18 cellular contexts compared by ENCODE assay signal in the genomic region with DNA sequence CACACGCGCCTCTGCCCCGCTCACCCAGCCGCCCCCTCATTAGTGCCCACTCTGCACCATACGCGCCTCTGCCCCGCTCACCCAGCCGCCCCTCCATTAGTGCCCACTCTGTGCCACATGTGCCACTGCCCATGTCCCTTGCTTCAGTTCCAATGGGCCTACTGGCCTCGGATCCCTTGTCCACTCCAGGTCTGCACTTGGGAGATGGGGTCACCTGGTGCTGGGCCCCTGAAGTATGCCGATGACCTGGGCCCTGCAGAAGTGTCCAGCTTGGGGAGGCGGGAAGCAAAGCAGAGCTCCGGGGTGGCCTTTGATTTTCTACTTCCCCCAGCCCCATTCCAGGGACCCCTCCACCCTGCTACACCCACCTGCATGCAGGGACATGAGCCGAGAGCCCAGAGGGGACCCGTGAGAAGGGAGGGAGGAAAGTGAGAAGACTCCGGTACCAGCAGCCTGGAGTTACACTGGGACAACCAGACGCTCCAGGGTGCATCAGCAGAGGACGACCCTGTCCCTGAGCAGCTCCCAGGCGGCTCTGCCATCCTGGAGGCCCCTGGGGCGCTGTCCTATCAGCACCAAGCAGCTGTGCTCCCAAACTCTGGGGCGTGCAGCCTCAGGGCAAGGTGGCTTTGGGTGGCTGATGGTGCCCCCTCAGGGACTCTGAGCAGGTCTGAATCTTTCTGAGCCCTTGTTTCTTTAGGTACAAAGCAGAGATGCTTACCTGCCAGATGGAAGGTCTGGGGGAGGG.
DNase-seq lines count a peak whose midpoint lies in the region; ATAC-seq and TF ChIP-seq lines count a peak whose summit lies in the region.
"Had no signal": no experiment of that assay in that cellular context is flagged by ENCODE, and none has a peak within 500 bp of the region (broad histone marks: within the 10 kb centered on the region; RNA-seq: fewer than 3 reads in every experiment).

No MANE protein-coding gene starts in this region.

- ATAC-seq in Right ventricle myocardium inferior (no peak), left ventricle myocardium superior (no peak), foreskin keratinocyte (peak; percentile 32), GM21360 (IDR thresholded peaks at IDR 0.05; ENCODE audit: unreplicated experiment) (no peak)

- no peak for TF ChIP-seq CTCF in SK-N-SH (IDR thresholded peaks at IDR 0.05)
- TF ChIP-seq CTCF in foreskin keratinocyte (conservative IDR thresholded peaks at IDR 0.05) = no peak
- no peak for TF ChIP-seq CTCF in neural progenitor cell (IDR thresholded peaks at IDR 0.05)

- H3K9me3 Mint-ChIP-seq in neural progenitor cell = no peaks in the 10 kb centered on the region
- H3K9me3 Mint-ChIP-seq in activated CD4-positive, alpha-beta memory T cell treated with anti-CD3 and anti-CD28 coated beads, Interleukin-2, amount 10 ng/mL, durations not matched to agents 7 days and 5 days = no peaks in the 10 kb centered on the region
- H3K9me3 Mint-ChIP-seq: CD4-positive, alpha-beta T cell had no signal

- H3K4me1 ChIP-seq in SK-N-SH (ENCODE audit: control insufficient read depth in 1 of 2, insufficient read depth in 2 of 2, low read depth in 1 of 2, low read length in 1 of 2) (no peaks in the 10 kb centered on the region), foreskin keratinocyte (no peaks in the 10 kb centered on the region), neural progenitor cell (peaks cover 9% of the 10 kb centered on the region)
- H3K4me1 ChIP-seq: BE2C had no signal

- peaks cover 10% of the 10 kb centered on the region for H3K4me1 Mint-ChIP-seq in neural progenitor cell
- no peaks in the 10 kb centered on the region for H3K4me1 Mint-ChIP-seq in activated CD4-positive, alpha-beta memory T cell treated with anti-CD3 and anti-CD28 coated beads, Interleukin-2, amount 10 ng/mL, durations not matched to agents 7 days and 5 days

- no peaks in the 10 kb centered on the region for H3F3A ChIP-seq in SK-N-SH (replicated peaks; ENCODE audit: insufficient read depth)
- H3F3A ChIP-seq in neural progenitor cell (ENCODE audit: low read depth) = no peaks in the 10 kb centered on the region

- POLR2A ChIA-PET in SK-N-SH (lab: Yijun Ruan, JAX) = no interaction called here
- POLR2A ChIA-PET in activated CD4-positive, alpha-beta memory T cell treated with anti-CD3 and anti-CD28 coated beads, Interleukin-2, amount 10 ng/mL, durations not matched to agents 7 days and 5 days (lab: Charles Lee) = interaction anchor here (1.0 kb wide), 1 partner anchor 11 kb away, joined by 3 read pairs; no protein-coding TSS in a partner anchor

- H3K9ac ChIP-seq in SK-N-SH (no peak overlapping the region), neural progenitor cell (no peak overlapping the region)

- H3K79me2 ChIP-seq in SK-N-SH (ENCODE audit: insufficient read depth) = no peaks in the 10 kb centered on the region
- H3K79me2 ChIP-seq in neural progenitor cell (ENCODE audit: low read depth) = no peaks in the 10 kb centered on the region

- peak; percentile 65 for DNase-seq in Right ventricle myocardium inferior (ENCODE audit: missing footprints)
- DNase-seq in left ventricle myocardium superior = no peak
- no peak for DNase-seq in SK-N-SH
- no peak for DNase-seq in foreskin keratinocyte
- DNase-seq in neural progenitor cell (ENCODE audit: low spot score) = peak; percentile 52
- no peak for DNase-seq in inferior parietal cortex (ENCODE audit: extremely low spot score)
- DNase-seq in activated CD4-positive, alpha-beta memory T cell treated with anti-CD3 and anti-CD28 coated beads, Interleukin-2, amount 10 ng/mL, durations not matched to agents 7 days and 5 days = no peak
- DNase-seq: BE2C; CD4-positive, alpha-beta T cell; DMS79; HCEC 1CT; NCI-H1092; NCI-H1694; NCI-H226; NCI-H524 treated with DMSO at 0.1 percent for 48 hours; SHP77 treated with DMSO at 0.1 percent for 48 hours had no signal

- H3K4me3 ChIP-seq in SK-N-SH (ENCODE audit: low read depth in 2 of 2, low read length in 1 of 2) (no peak overlapping the region), neural progenitor cell (no peak overlapping the region)

- no peak overlapping the region for H3K27ac Mint-ChIP-seq in neural progenitor cell
- no peak overlapping the region for H3K27ac Mint-ChIP-seq in activated CD4-positive, alpha-beta memory T cell treated with anti-CD3 and anti-CD28 coated beads, Interleukin-2, amount 10 ng/mL, durations not matched to agents 7 days and 5 days
- H3K27ac Mint-ChIP-seq: CD4-positive, alpha-beta T cell had no signal

- TF ChIP-seq EP300 in SK-N-SH (IDR thresholded peaks at IDR 0.05; ENCODE audit: borderline replicate concordance in 1 of 2, low read depth in 1 of 2, low read length in 1 of 2) = no peak

- H3K27me3 Mint-ChIP-seq in neural progenitor cell (ENCODE audit: insufficient read depth, low read depth) = peaks cover 2% of the 10 kb centered on the region
- H3K27me3 Mint-ChIP-seq in activated CD4-positive, alpha-beta memory T cell treated with anti-CD3 and anti-CD28 coated beads, Interleukin-2, amount 10 ng/mL, durations not matched to agents 7 days and 5 days = no peaks in the 10 kb centered on the region
- H3K27me3 Mint-ChIP-seq: CD4-positive, alpha-beta T cell had no signal

- CTCF ChIA-PET in SK-N-SH (lab: Yijun Ruan, JAX) = interaction anchor here (0.9 kb wide), 1 partner anchor 222 kb away, joined by 3 read pairs; no protein-coding TSS in a partner anchor
- CTCF ChIA-PET in activated CD4-positive, alpha-beta memory T cell treated with anti-CD3 and anti-CD28 coated beads, Interleukin-2, amount 10 ng/mL, durations not matched to agents 7 days and 5 days (lab: Charles Lee) = no interaction called here

- H4K20me1 ChIP-seq in SK-N-SH (ENCODE audit: insufficient read depth) (no peaks in the 10 kb centered on the region), neural progenitor cell (ENCODE audit: low read depth) (no peaks in the 10 kb centered on the region)

- H3K9me3 ChIP-seq in SK-N-SH (no peaks in the 10 kb centered on the region), neural progenitor cell (ENCODE audit: low read depth) (no peaks in the 10 kb centered on the region)
- H3K9me3 ChIP-seq: BE2C had no signal

- 59% methylated on average over 17 of the region's 20 CpGs for WGBS in SK-N-SH (ENCODE audit: low lambda C conversion rate)

- H3K36me3 ChIP-seq in SK-N-SH (replicated peaks in 1 of 2; ENCODE audit: control insufficient read depth in 1 of 2, insufficient read depth in 2 of 2, low read length in 1 of 2) (no peaks in the 10 kb centered on the region), neural progenitor cell (no peaks in the 10 kb centered on the region)
- H3K36me3 ChIP-seq: BE2C had no signal

- intact Hi-C loops in Right ventricle myocardium inferior (cut with DNase I) (no loop called here), left ventricle myocardium superior (cut with micrococcal nuclease) (no loop called here)

- H2AFZ ChIP-seq in SK-N-SH (ENCODE audit: low read depth) (no peak overlapping the region), neural progenitor cell (replicated peaks) (no peak overlapping the region)

- no peak for TF ChIP-seq RAD21 in SK-N-SH (IDR thresholded peaks at IDR 0.05; ENCODE audit: low read length)

- H3K4me2 ChIP-seq in SK-N-SH (no peak overlapping the region), neural progenitor cell (no peak overlapping the region)

- no peaks in the 10 kb centered on the region for H3K36me3 Mint-ChIP-seq in neural progenitor cell
- H3K36me3 Mint-ChIP-seq in activated CD4-positive, alpha-beta memory T cell treated with anti-CD3 and anti-CD28 coated beads, Interleukin-2, amount 10 ng/mL, durations not matched to agents 7 days and 5 days (ENCODE audit: low read depth) = no peaks in the 10 kb centered on the region

- H3K27ac ChIP-seq in SK-N-SH (ENCODE audit: low read depth in 2 of 2, low read length in 1 of 2) = no peak overlapping the region
- H3K27ac ChIP-seq in foreskin keratinocyte = no peak overlapping the region
- H3K27ac ChIP-seq in neural progenitor cell = no peak overlapping the region
- H3K27ac ChIP-seq: 22Rv1 had no signal

- H3K4me3 Mint-ChIP-seq in neural progenitor cell = no peak overlapping the region
- no peak overlapping the region for H3K4me3 Mint-ChIP-seq in activated CD4-positive, alpha-beta memory T cell treated with anti-CD3 and anti-CD28 coated beads, Interleukin-2, amount 10 ng/mL, durations not matched to agents 7 days and 5 days
- H3K4me3 Mint-ChIP-seq: CD4-positive, alpha-beta T cell had no signal

- H3K27me3 ChIP-seq in SK-N-SH (ENCODE audit: insufficient read depth) = peaks cover 8% of the 10 kb centered on the region
- H3K27me3 ChIP-seq in foreskin keratinocyte = no peaks in the 10 kb centered on the region
- no peaks in the 10 kb centered on the region for H3K27me3 ChIP-seq in neural progenitor cell
- H3K27me3 ChIP-seq: BE2C had no signal

- H3K9me2 ChIP-seq in SK-N-SH = no peaks in the 10 kb centered on the region

TF ChIP-seq in SK-N-SH, 30 proteins besides CTCF, POLR2A, EP300 and RAD21 (continues in another document):
- TF ChIP-seq, protein P1, sequence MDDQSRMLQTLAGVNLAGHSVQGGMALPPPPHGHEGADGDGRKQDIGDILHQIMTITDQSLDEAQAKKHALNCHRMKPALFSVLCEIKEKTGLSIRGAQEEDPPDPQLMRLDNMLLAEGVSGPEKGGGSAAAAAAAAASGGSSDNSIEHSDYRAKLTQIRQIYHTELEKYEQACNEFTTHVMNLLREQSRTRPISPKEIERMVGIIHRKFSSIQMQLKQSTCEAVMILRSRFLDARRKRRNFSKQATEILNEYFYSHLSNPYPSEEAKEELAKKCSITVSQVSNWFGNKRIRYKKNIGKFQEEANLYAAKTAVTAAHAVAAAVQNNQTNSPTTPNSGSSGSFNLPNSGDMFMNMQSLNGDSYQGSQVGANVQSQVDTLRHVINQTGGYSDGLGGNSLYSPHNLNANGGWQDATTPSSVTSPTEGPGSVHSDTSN (IDR thresholded peaks at IDR 0.05) = no peak

Comparison
In these comparisons a context has a peak if more than half of its experiments do, and no peak if none do; other contexts are left out.
1. DNase-seq: peak in Right ventricle myocardium inferior (single experiment) and neural progenitor cell (single experiment); none in left ventricle myocardium superior (single experiment), SK-N-SH (single experiment), foreskin keratinocyte (0 of 2), inferior parietal cortex (single experiment) and activated CD4-positive, alpha-beta memory T cell treated with anti-CD3 and anti-CD28 coated beads, Interleukin-2, amount 10 ng/mL, durations not matched to agents 7 days and 5 days (single experiment).